1 cellular context compared by ENCODE assay signal in the genomic region with DNA sequence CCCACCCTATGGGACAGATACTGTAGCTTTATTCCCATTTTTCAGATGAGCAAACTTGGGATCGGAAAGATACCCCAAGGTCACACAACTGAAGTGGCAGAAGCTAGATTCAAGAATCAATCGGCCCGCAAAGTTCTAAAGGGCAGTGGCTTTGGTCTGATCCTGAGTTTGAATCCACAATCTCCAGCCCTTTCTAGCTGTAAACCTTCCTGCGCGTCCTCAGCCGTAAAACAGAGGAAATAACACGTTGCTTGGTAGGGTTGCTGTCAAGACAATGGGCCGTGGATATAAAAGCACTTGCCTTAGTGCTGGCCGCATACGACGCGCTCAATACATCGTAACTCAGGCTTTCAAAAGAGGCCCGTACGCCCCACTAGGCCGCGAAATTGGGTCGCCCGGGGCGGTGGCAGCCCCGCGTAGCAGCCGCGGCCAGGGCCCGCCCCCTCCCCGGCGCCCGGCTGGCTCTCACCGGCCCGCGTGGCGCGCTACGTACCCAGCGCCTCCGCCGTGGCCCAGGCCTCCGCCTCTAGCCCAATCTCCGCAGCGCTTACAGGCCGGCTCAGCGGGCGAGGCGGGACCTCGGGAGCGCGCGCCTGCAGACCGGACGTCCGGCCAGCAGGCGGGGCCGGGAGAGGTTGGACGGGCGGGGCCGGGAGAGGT.
TF ChIP-seq lines count a peak whose summit lies in the region.

A gene with protein sequence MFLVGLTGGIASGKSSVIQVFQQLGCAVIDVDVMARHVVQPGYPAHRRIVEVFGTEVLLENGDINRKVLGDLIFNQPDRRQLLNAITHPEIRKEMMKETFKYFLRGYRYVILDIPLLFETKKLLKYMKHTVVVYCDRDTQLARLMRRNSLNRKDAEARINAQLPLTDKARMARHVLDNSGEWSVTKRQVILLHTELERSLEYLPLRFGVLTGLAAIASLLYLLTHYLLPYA (minus strand): TSS at position 573 of the 660 bp plus-strand sequence. CDS start 16,747 bp downstream, outside the sequence.

TF ChIP-seq in GM12878, 131 proteins besides CTCF, POLR2A, EP300 and RAD21 (continued from another document and continues in another):
- TF ChIP-seq, protein P1, sequence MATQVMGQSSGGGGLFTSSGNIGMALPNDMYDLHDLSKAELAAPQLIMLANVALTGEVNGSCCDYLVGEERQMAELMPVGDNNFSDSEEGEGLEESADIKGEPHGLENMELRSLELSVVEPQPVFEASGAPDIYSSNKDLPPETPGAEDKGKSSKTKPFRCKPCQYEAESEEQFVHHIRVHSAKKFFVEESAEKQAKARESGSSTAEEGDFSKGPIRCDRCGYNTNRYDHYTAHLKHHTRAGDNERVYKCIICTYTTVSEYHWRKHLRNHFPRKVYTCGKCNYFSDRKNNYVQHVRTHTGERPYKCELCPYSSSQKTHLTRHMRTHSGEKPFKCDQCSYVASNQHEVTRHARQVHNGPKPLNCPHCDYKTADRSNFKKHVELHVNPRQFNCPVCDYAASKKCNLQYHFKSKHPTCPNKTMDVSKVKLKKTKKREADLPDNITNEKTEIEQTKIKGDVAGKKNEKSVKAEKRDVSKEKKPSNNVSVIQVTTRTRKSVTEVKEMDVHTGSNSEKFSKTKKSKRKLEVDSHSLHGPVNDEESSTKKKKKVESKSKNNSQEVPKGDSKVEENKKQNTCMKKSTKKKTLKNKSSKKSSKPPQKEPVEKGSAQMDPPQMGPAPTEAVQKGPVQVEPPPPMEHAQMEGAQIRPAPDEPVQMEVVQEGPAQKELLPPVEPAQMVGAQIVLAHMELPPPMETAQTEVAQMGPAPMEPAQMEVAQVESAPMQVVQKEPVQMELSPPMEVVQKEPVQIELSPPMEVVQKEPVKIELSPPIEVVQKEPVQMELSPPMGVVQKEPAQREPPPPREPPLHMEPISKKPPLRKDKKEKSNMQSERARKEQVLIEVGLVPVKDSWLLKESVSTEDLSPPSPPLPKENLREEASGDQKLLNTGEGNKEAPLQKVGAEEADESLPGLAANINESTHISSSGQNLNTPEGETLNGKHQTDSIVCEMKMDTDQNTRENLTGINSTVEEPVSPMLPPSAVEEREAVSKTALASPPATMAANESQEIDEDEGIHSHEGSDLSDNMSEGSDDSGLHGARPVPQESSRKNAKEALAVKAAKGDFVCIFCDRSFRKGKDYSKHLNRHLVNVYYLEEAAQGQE (IDR thresholded peaks at IDR 0.05; ENCODE audit: low read depth, low read length), result no peak
- 0 out of 2 replicates have a peak, but pooled peaks have one; percentile 39 for TF ChIP-seq CREB1 (IDR thresholded peaks at IDR 0.05; ENCODE audit: low read depth)
- TF ChIP-seq, protein P2, sequence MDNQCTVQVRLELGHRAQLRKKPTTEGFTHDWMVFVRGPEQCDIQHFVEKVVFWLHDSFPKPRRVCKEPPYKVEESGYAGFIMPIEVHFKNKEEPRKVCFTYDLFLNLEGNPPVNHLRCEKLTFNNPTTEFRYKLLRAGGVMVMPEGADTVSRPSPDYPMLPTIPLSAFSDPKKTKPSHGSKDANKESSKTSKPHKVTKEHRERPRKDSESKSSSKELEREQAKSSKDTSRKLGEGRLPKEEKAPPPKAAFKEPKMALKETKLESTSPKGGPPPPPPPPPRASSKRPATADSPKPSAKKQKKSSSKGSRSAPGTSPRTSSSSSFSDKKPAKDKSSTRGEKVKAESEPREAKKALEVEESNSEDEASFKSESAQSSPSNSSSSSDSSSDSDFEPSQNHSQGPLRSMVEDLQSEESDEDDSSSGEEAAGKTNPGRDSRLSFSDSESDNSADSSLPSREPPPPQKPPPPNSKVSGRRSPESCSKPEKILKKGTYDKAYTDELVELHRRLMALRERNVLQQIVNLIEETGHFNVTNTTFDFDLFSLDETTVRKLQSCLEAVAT (IDR thresholded peaks at IDR 0.05), result no peak
- peak; percentile 30; the same call in 1 of the 2 replicates for TF ChIP-seq CBFB (IDR thresholded peaks at IDR 0.05; ENCODE audit: low read depth)
- no peak for TF ChIP-seq CREM (IDR thresholded peaks at IDR 0.05; ENCODE audit: low read depth)
- no peak for TF ChIP-seq RCOR1 (conservative IDR thresholded peaks at IDR 0.05; ENCODE audit: low read depth, low read length)
- no peak for TF ChIP-seq HDAC6 (IDR thresholded peaks at IDR 0.05; ENCODE audit: unreplicated experiment)
- peak; percentile 77; the same call in 1 of the 2 replicates for TF ChIP-seq POLR2AphosphoS2 (IDR thresholded peaks at IDR 0.05; ENCODE audit: low read depth, low read length)
- TF ChIP-seq GABPA (IDR thresholded peaks at IDR 0.05; ENCODE audit: low read depth), result peak; percentile 81
- peak; percentile 52; the same call in 1 of the 2 replicates for TF ChIP-seq SMAD5 (IDR thresholded peaks at IDR 0.05; ENCODE audit: low read depth)
- no peak for TF ChIP-seq KDM1A (IDR thresholded peaks at IDR 0.05; ENCODE audit: borderline replicate concordance)
- TF ChIP-seq NR2F1 (conservative IDR thresholded peaks at IDR 0.05), result peak; percentile 21; the same call in 1 of the 2 replicates
- peak in 1 of 2 experiments; percentile 60; a peak in 2 of 4 replicates for TF ChIP-seq BHLHE40 (IDR thresholded peaks at IDR 0.05; ENCODE audit: borderline replicate concordance in 1 of 2, low read depth in 2 of 2, low read length in 1 of 2)
- TF ChIP-seq, protein P3, sequence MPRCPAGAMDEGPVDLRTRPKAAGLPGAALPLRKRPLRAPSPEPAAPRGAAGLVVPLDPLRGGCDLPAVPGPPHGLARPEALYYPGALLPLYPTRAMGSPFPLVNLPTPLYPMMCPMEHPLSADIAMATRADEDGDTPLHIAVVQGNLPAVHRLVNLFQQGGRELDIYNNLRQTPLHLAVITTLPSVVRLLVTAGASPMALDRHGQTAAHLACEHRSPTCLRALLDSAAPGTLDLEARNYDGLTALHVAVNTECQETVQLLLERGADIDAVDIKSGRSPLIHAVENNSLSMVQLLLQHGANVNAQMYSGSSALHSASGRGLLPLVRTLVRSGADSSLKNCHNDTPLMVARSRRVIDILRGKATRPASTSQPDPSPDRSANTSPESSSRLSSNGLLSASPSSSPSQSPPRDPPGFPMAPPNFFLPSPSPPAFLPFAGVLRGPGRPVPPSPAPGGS (IDR thresholded peaks at IDR 0.05; ENCODE audit: borderline replicate concordance, insufficient read depth, low read depth, low read length, poor library complexity, severe bottlenecking), result no peak
- no peak for TF ChIP-seq SMAD1 (IDR thresholded peaks at IDR 0.05; ENCODE audit: low read depth, partially characterized antibody)
- TF ChIP-seq STAT1 (conservative IDR thresholded peaks at IDR 0.05), result no peak
- TF ChIP-seq SMARCA5 (IDR thresholded peaks at IDR 0.05), result 0 out of 2 replicates have a peak, but pooled peaks have one; percentile 69
- TF ChIP-seq ASH2L (IDR thresholded peaks at IDR 0.05; ENCODE audit: borderline replicate concordance, low read depth), result no peak
- no peak for TF ChIP-seq SUPT20H (IDR thresholded peaks at IDR 0.05; ENCODE audit: borderline replicate concordance, control insufficient read depth, low read depth, low read length)
- no peak for TF ChIP-seq SPI1 (IDR thresholded peaks at IDR 0.05; ENCODE audit: borderline replicate concordance, insufficient read depth, low read depth, low read length)
- TF ChIP-seq RB1 (IDR thresholded peaks at IDR 0.05; ENCODE audit: borderline replicate concordance), result peak; percentile 78; the same call in 1 of the 2 replicates
- TF ChIP-seq IKZF2 (IDR thresholded peaks at IDR 0.05), result 0 out of 4 replicates have a peak, but pooled peaks of 1 of the 2 experiments have one; percentile 15
- TF ChIP-seq, protein P4, sequence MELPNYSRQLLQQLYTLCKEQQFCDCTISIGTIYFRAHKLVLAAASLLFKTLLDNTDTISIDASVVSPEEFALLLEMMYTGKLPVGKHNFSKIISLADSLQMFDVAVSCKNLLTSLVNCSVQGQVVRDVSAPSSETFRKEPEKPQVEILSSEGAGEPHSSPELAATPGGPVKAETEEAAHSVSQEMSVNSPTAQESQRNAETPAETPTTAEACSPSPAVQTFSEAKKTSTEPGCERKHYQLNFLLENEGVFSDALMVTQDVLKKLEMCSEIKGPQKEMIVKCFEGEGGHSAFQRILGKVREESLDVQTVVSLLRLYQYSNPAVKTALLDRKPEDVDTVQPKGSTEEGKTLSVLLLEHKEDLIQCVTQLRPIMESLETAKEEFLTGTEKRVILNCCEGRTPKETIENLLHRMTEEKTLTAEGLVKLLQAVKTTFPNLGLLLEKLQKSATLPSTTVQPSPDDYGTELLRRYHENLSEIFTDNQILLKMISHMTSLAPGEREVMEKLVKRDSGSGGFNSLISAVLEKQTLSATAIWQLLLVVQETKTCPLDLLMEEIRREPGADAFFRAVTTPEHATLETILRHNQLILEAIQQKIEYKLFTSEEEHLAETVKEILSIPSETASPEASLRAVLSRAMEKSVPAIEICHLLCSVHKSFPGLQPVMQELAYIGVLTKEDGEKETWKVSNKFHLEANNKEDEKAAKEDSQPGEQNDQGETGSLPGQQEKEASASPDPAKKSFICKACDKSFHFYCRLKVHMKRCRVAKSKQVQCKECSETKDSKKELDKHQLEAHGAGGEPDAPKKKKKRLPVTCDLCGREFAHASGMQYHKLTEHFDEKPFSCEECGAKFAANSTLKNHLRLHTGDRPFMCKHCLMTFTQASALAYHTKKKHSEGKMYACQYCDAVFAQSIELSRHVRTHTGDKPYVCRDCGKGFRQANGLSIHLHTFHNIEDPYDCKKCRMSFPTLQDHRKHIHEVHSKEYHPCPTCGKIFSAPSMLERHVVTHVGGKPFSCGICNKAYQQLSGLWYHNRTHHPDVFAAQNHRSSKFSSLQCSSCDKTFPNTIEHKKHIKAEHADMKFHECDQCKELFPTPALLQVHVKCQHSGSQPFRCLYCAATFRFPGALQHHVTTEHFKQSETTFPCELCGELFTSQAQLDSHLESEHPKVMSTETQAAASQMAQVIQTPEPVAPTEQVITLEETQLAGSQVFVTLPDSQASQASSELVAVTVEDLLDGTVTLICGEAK (IDR thresholded peaks at IDR 0.05; ENCODE audit: borderline replicate concordance), result no peak
- TF ChIP-seq, protein P5, sequence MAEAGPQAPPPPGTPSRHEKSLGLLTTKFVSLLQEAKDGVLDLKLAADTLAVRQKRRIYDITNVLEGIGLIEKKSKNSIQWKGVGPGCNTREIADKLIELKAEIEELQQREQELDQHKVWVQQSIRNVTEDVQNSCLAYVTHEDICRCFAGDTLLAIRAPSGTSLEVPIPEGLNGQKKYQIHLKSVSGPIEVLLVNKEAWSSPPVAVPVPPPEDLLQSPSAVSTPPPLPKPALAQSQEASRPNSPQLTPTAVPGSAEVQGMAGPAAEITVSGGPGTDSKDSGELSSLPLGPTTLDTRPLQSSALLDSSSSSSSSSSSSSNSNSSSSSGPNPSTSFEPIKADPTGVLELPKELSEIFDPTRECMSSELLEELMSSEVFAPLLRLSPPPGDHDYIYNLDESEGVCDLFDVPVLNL (IDR thresholded peaks at IDR 0.05; ENCODE audit: low read depth, low read length), result peak; percentile 30; the same call in 1 of the 2 replicates
- no peak for TF ChIP-seq RBBP5 (conservative IDR thresholded peaks at IDR 0.05)
- TF ChIP-seq NRF1 (conservative IDR thresholded peaks at IDR 0.05; ENCODE audit: low read depth, low read length), result no peak
- peak; percentile 73; the same call in 2 of the 3 replicates for TF ChIP-seq POU2F2 (IDR thresholded peaks at IDR 0.05; ENCODE audit: borderline replicate concordance, low read depth, low read length)
- no peak for TF ChIP-seq MTA3 (IDR thresholded peaks at IDR 0.05; ENCODE audit: borderline replicate concordance, low read length)
- TF ChIP-seq, protein P6, sequence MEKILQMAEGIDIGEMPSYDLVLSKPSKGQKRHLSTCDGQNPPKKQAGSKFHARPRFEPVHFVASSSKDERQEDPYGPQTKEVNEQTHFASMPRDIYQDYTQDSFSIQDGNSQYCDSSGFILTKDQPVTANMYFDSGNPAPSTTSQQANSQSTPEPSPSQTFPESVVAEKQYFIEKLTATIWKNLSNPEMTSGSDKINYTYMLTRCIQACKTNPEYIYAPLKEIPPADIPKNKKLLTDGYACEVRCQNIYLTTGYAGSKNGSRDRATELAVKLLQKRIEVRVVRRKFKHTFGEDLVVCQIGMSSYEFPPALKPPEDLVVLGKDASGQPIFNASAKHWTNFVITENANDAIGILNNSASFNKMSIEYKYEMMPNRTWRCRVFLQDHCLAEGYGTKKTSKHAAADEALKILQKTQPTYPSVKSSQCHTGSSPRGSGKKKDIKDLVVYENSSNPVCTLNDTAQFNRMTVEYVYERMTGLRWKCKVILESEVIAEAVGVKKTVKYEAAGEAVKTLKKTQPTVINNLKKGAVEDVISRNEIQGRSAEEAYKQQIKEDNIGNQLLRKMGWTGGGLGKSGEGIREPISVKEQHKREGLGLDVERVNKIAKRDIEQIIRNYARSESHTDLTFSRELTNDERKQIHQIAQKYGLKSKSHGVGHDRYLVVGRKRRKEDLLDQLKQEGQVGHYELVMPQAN (conservative IDR thresholded peaks at IDR 0.05), result peak; percentile 90
- TF ChIP-seq YY1 (IDR thresholded peaks at IDR 0.05; ENCODE audit: low read depth, low read length), result peak; percentile 23; the same call in 1 of the 2 replicates
- TF ChIP-seq, protein P7, sequence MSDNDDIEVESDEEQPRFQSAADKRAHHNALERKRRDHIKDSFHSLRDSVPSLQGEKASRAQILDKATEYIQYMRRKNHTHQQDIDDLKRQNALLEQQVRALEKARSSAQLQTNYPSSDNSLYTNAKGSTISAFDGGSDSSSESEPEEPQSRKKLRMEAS (IDR thresholded peaks at IDR 0.05; ENCODE audit: low read depth, low read length), result peak; percentile 49; the same call in 1 of the 2 replicates
- TF ChIP-seq DPF2 (IDR thresholded peaks at IDR 0.05), result peak; percentile 57; the same call in 1 of the 2 replicates
- TF ChIP-seq, protein P8, sequence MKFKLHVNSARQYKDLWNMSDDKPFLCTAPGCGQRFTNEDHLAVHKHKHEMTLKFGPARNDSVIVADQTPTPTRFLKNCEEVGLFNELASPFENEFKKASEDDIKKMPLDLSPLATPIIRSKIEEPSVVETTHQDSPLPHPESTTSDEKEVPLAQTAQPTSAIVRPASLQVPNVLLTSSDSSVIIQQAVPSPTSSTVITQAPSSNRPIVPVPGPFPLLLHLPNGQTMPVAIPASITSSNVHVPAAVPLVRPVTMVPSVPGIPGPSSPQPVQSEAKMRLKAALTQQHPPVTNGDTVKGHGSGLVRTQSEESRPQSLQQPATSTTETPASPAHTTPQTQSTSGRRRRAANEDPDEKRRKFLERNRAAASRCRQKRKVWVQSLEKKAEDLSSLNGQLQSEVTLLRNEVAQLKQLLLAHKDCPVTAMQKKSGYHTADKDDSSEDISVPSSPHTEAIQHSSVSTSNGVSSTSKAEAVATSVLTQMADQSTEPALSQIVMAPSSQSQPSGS (IDR thresholded peaks at IDR 0.05; ENCODE audit: low read length), result 0 out of 2 replicates have a peak, but pooled peaks have one; percentile 6
- TF ChIP-seq, protein P9, sequence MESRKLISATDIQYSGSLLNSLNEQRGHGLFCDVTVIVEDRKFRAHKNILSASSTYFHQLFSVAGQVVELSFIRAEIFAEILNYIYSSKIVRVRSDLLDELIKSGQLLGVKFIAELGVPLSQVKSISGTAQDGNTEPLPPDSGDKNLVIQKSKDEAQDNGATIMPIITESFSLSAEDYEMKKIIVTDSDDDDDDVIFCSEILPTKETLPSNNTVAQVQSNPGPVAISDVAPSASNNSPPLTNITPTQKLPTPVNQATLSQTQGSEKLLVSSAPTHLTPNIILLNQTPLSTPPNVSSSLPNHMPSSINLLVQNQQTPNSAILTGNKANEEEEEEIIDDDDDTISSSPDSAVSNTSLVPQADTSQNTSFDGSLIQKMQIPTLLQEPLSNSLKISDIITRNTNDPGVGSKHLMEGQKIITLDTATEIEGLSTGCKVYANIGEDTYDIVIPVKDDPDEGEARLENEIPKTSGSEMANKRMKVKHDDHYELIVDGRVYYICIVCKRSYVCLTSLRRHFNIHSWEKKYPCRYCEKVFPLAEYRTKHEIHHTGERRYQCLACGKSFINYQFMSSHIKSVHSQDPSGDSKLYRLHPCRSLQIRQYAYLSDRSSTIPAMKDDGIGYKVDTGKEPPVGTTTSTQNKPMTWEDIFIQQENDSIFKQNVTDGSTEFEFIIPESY (IDR thresholded peaks at IDR 0.05), result no peak
- peak; percentile 78 for TF ChIP-seq POLR2AphosphoS5 (IDR thresholded peaks at IDR 0.05; ENCODE audit: low read length)
- TF ChIP-seq ZNF207 (IDR thresholded peaks at IDR 0.05; ENCODE audit: borderline replicate concordance), result peak; percentile 89
- TF ChIP-seq EGR1 (IDR thresholded peaks at IDR 0.05; ENCODE audit: borderline replicate concordance in 1 of 2, low read depth in 2 of 2, low read length in 2 of 2), result peak in 1 of 2 experiments; percentile 71; a peak in 2 of 3 replicates
